Comparison of ENCODE assay signal across 11 cellular contexts in genomic region chr20:9147553-9148024, GRCh38.
DNase-seq lines count a peak whose midpoint lies in the region; ATAC-seq, FAIRE-seq and TF ChIP-seq lines count a peak whose summit lies in the region.
"Had no signal": no experiment of that assay in that cellular context is flagged by ENCODE, and none has a peak within 500 bp of the region (broad histone marks: within the 10 kb centered on the region; RNA-seq: fewer than 3 reads in every experiment).

No MANE protein-coding gene starts in this region.

- H3K27me3 ChIP-seq in GM23248 (replicated peaks; ENCODE audit: insufficient read depth) (no peaks in the 10 kb centered on the region), mesendoderm (ENCODE audit: insufficient read depth, low read length, poor library complexity) (no peaks in the 10 kb centered on the region)

- no peaks in the 10 kb centered on the region; the same call in 1 of the 2 replicates for H3F3A ChIP-seq in GM23248 (ENCODE audit: insufficient read depth)

- no peak overlapping the region for H2BK15ac ChIP-seq in mesendoderm (replicated peaks; ENCODE audit: low read depth)

- no peak overlapping the region for H2AFZ ChIP-seq in GM23248

- H3K18ac ChIP-seq in mesendoderm (ENCODE audit: low read length), result no peak overlapping the region

- H4K20me1 ChIP-seq in GM23248 (ENCODE audit: insufficient read depth), result no peaks in the 10 kb centered on the region

- H3K4me1 ChIP-seq in GM23248 (ENCODE audit: insufficient read depth), result 0 out of 2 replicates have a peak, but pooled peaks cover 12% of the 10 kb centered on the region
- H3K4me1 ChIP-seq in mesendoderm (ENCODE audit: control insufficient read depth, low read depth, low read length), result no peaks in the 10 kb centered on the region

- H3K4ac ChIP-seq in mesendoderm (ENCODE audit: low read depth, low read length), result no peak overlapping the region

- FAIRE-seq in RCC 7860 (lab: Jason Lieb, UNC), result peak; percentile 87
- FAIRE-seq: keratinocyte had no signal

- H3K79me2 ChIP-seq in GM23248 (ENCODE audit: insufficient read depth) (no peaks in the 10 kb centered on the region), mesendoderm (ENCODE audit: control insufficient read depth, insufficient read depth, low read length) (no peaks in the 10 kb centered on the region)

- 53 to 64% methylated on average over 2 of the region's 2 CpGs for WGBS in GM23248 (ENCODE audit: low coverage in 1 of 2, low lambda C conversion rate in 2 of 2, missing lambda C conversion rate in 2 of 2), 2 experiments
- WGBS in mesendoderm (ENCODE audit: extremely low coverage, insufficient coverage, low lambda C conversion rate), result no CpG with 5 or more reads among the region's 2 CpGs

- no peak overlapping the region for H4K5ac ChIP-seq in mesendoderm (ENCODE audit: low read length)

- no peak overlapping the region for H3K9ac ChIP-seq in GM23248
- no peak overlapping the region for H3K9ac ChIP-seq in mesendoderm (ENCODE audit: low read length)

- H3K27ac ChIP-seq in GM23248 (peak overlapping the region; percentile 27), mesendoderm (ENCODE audit: low read depth, low read length) (no peak overlapping the region)

- no peak for ATAC-seq in HG02642 (IDR thresholded peaks at IDR 0.05; ENCODE audit: poor library complexity, unreplicated experiment)
- no peak for ATAC-seq in HG03469 (IDR thresholded peaks at IDR 0.05; ENCODE audit: unreplicated experiment)

- in situ Hi-C loops in GM23248 (cut with MboI), result no loop called here

- no peaks in the 10 kb centered on the region for H3K9me2 ChIP-seq in GM23248 (ENCODE audit: insufficient read depth)

- H3K4me2 ChIP-seq in GM23248 (ENCODE audit: unreplicated experiment), result peak overlapping the region; percentile 1
- no peak overlapping the region for H3K4me2 ChIP-seq in mesendoderm (ENCODE audit: low read length)

- no peak overlapping the region for H2AK5ac ChIP-seq in mesendoderm (ENCODE audit: low read length)

- no peaks in the 10 kb centered on the region for H3K79me1 ChIP-seq in mesendoderm (ENCODE audit: low read length)

- DNase-seq in GM23248, result peak; percentile 81
- DNase-seq in RCC 7860 (ENCODE audit: low spot score), result peak; percentile 86
- peak; percentile 73 for DNase-seq in epithelial cell of esophagus (ENCODE audit: low read depth)
- DNase-seq in non-pigmented ciliary epithelial cell (ENCODE audit: low read depth), result peak; percentile 24
- no peak for DNase-seq in mesendoderm
- DNase-seq: activated naive CD4-positive, alpha-beta T cell; CD4-positive, alpha-beta memory T cell; NCI-H2171 treated with DMSO at 0.1 percent for 48 hours had no signal

- no peaks in the 10 kb centered on the region for H3K9me3 ChIP-seq in GM23248 (ENCODE audit: low read depth)

- no peak overlapping the region for H3K4me3 ChIP-seq in GM23248
- H3K4me3 ChIP-seq in epithelial cell of esophagus (ENCODE audit: low read length), result no peak overlapping the region
- H3K4me3 ChIP-seq in mesendoderm (ENCODE audit: low read length), result no peak overlapping the region

- H3K23ac ChIP-seq in mesendoderm (ENCODE audit: low read length), result no peak overlapping the region

- no peak overlapping the region for H4K8ac ChIP-seq in mesendoderm (ENCODE audit: low read depth, low read length)

- no peak overlapping the region for H2BK120ac ChIP-seq in mesendoderm (ENCODE audit: low read depth, low read length)

- no peak overlapping the region for H3K56ac ChIP-seq in mesendoderm (ENCODE audit: low read length)

- no peak for TF ChIP-seq CTCF in epithelial cell of esophagus (IDR thresholded peaks at IDR 0.05; ENCODE audit: insufficient read depth, low read depth, low read length, missing control alignments)

- no peak overlapping the region for H2BK5ac ChIP-seq in mesendoderm (ENCODE audit: low read length)

- H3K36me3 ChIP-seq in GM23248 (ENCODE audit: low read depth) (no peaks in the 10 kb centered on the region), mesendoderm (ENCODE audit: control insufficient read depth, insufficient read depth, low read length) (no peaks in the 10 kb centered on the region)
